In the genomic region with DNA sequence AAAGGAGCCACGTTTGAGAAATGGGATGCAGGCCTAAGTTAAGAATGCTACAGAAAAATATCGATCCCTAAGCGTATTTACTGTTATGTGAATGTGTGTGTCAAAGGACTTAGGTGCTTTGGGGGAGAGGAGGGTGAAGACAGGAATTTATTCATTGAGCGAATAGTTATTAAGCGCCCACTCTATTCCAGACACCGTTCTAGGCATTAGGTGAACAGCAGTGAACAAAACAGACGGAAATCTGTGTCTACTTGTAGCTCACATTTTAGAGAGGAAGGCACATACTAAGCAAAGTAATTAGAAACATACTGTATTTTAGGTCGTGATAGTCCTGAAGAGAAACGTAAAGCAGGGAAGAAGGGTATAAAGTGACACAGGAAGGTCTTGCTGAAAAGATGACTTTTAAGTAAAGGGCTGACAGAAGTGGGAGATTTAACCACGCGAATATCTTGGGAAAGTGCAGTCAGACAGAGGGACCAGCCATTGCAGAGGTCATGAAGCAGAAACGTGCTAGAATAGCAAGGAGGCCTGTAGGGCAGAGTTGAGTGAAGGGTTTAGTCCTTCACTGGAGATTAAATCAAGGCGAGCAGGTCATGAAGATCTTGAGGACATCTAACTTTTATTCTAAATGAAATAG, we compare ENCODE assay signal across 9 cellular contexts. TPM values are rescaled to one million over a fixed set of nuclear protein-coding genes. Genes with fewer than 3 reads are reported as not detected.
DNase-seq lines count a peak whose midpoint lies in the region; ATAC-seq, FAIRE-seq and TF ChIP-seq lines count a peak whose summit lies in the region.
"Had no signal": no experiment of that assay in that cellular context is flagged by ENCODE, and none has a peak within 500 bp of the region (broad histone marks: within the 10 kb centered on the region; RNA-seq: fewer than 3 reads in every experiment).

No MANE protein-coding gene starts in this region.

- H3K4me3 ChIP-seq in BE2C (ENCODE audit: low read depth, low read length) (peak overlapping the region; percentile 94), iPS-18c (ENCODE audit: insufficient read depth, low read depth, low read length) (peak overlapping the region; percentile 89), upper lobe of left lung (peak overlapping the region; percentile 62 to 78 (median 69))

- H3K18ac ChIP-seq in H9 (ENCODE audit: insufficient read length, low read depth, low read length): peak overlapping the region; percentile 61

- no peak overlapping the region for H2BK120ac ChIP-seq in H9 (ENCODE audit: low read depth, low read length, poor library complexity, severe bottlenecking)

- no peak overlapping the region for H4K91ac ChIP-seq in H9 (ENCODE audit: insufficient read length, low read depth, low read length)

- H3K27me3 Mint-ChIP-seq in H9 (ENCODE audit: low read depth): no peaks in the 10 kb centered on the region

- no peak overlapping the region for H4K5ac ChIP-seq in H9 (ENCODE audit: insufficient read length, low read depth, low read length)

- H2BK5ac ChIP-seq in H9 (ENCODE audit: insufficient read length, low read length): no peak overlapping the region

- no peaks in the 10 kb centered on the region for H4K20me1 ChIP-seq in H9 (ENCODE audit: control insufficient read depth, insufficient read depth, insufficient read length)

- no peak for DNase-seq in BE2C
- no peak for DNase-seq in H9
- DNase-seq in SK-N-DZ (ENCODE audit: low spot score): peak; percentile 3
- DNase-seq in upper lobe of left lung: no peak
- no peak for DNase-seq in LoVo (ENCODE audit: low spot score)
- no peak for DNase-seq in HuH-7 (ENCODE audit: low spot score)
- DNase-seq in H54 (ENCODE audit: insufficient read length, low spot score): no peak

- no peak overlapping the region for H2AK5ac ChIP-seq in H9 (ENCODE audit: insufficient read length, low read length)

- peak overlapping the region; percentile 98 for H3K9ac ChIP-seq in H9 (ENCODE audit: extremely low read depth, insufficient read length, low read length)

- no peak overlapping the region for H3T11ph ChIP-seq in H9 (ENCODE audit: low read length)

- no peak overlapping the region for H3K27ac Mint-ChIP-seq in H9

- H3K23ac ChIP-seq in H9 (ENCODE audit: insufficient read length, low read depth, low read length): no peak overlapping the region

- H2BK20ac ChIP-seq in H9 (ENCODE audit: low read depth, low read length, poor library complexity, severe bottlenecking): no peak overlapping the region

- peaks cover 17 to 19% (median 17%) of the 10 kb centered on the region in 3 experiments; a peak in 6 of 7 replicates for H3K36me3 Mint-ChIP-seq in H9 (ENCODE audit: insufficient read depth in 1 of 3, low read depth in 3 of 3)

- H3K27me3 ChIP-seq in BE2C (no peaks in the 10 kb centered on the region), H9 (ENCODE audit: insufficient read depth, low read length) (no peaks in the 10 kb centered on the region), upper lobe of left lung (no peaks in the 10 kb centered on the region)

- TF ChIP-seq EP300 in upper lobe of left lung (IDR thresholded peaks at IDR 0.05): no peak

- no peaks in the 10 kb centered on the region for H3K4me1 ChIP-seq in BE2C
- H3K4me1 ChIP-seq in H9 (ENCODE audit: insufficient read depth, low read length): no peaks in the 10 kb centered on the region
- H3K4me1 ChIP-seq in upper lobe of left lung: peaks cover 22 to 35% (median 25%) of the 10 kb centered on the region in 4 donors

- no peak overlapping the region for H2BK15ac ChIP-seq in H9 (ENCODE audit: low read depth, low read length)

- TF ChIP-seq CTCF in BE2C (IDR thresholded peaks at IDR 0.05; ENCODE audit: low read depth, low read length) (no peak), H9 (conservative IDR thresholded peaks at IDR 0.05) (no peak), upper lobe of left lung (IDR thresholded peaks at IDR 0.05) (no peak)

- H3K79me2 ChIP-seq in H9 (ENCODE audit: insufficient read depth, low read length): peaks cover 13% of the 10 kb centered on the region; the same call in 1 of the 2 replicates

- H3K4me1 Mint-ChIP-seq in H9: peaks cover 5 to 11% of the 10 kb centered on the region in 2 experiments

- no peak overlapping the region for H2BK12ac ChIP-seq in H9 (ENCODE audit: insufficient read length, low read depth, low read length)

- TF ChIP-seq POLR2A in upper lobe of left lung (IDR thresholded peaks at IDR 0.05) (no peak), H54 (IDR thresholded peaks at IDR 0.05; ENCODE audit: low read depth, low read length) (no peak)

- peaks cover 3% of the 10 kb centered on the region for H3K79me1 ChIP-seq in H9 (ENCODE audit: insufficient read depth, low read depth, low read length, poor library complexity, severe bottlenecking)

- no peaks in the 10 kb centered on the region for H3K36me3 ChIP-seq in BE2C
- H3K36me3 ChIP-seq in upper lobe of left lung: peaks cover 0 to 12% (median 5%) of the 10 kb centered on the region in 4 donors

- peaks cover 5% of the 10 kb centered on the region for H3K23me2 ChIP-seq in H9 (ENCODE audit: insufficient read length, low read depth, low read length, poor library complexity, severe bottlenecking)

- H3K4me3 Mint-ChIP-seq in H9: no peak overlapping the region

- H3K9me3 Mint-ChIP-seq in H9: peaks cover 13 to 14% of the 10 kb centered on the region in 2 experiments

- no peak for FAIRE-seq in H54 (lab: Jason Lieb, UNC)

- H2AFZ ChIP-seq in H9 (ENCODE audit: low read length): peak overlapping the region; percentile 92

- ATAC-seq in upper lobe of left lung (ENCODE audit: low FRiP score in 2 of 2): no peak

- H3K14ac ChIP-seq in H9 (ENCODE audit: insufficient read depth, low read length): peak overlapping the region; percentile 62; the same call in 1 of the 2 replicates

- WGBS in H9 (ENCODE audit: extremely low coverage, insufficient read length, low lambda C conversion rate): no CpG with 5 or more reads among the region's 13 CpGs
- 4% methylated on average over 13 of the region's 13 CpGs for WGBS in upper lobe of left lung, 2 donors

- H3K9me3 ChIP-seq in BE2C (no peaks in the 10 kb centered on the region), H9 (ENCODE audit: control insufficient read depth, low read depth, low read length) (no peaks in the 10 kb centered on the region), iPS-18c (ENCODE audit: control insufficient read depth, insufficient read depth, low read length) (peaks cover 3% of the 10 kb centered on the region), upper lobe of left lung (no peaks in the 10 kb centered on the region)

- H3K56ac ChIP-seq in H9 (ENCODE audit: insufficient read length, low read depth, low read length): peak overlapping the region; percentile 5

- H3K4ac ChIP-seq in H9 (ENCODE audit: low read depth, low read length): no peak overlapping the region

- H3K27ac ChIP-seq in H9 (ENCODE audit: insufficient read length, low read depth, low read length) (peak overlapping the region; percentile 63), upper lobe of left lung (peak overlapping the region; percentile 91 to 98 (median 96))

- peak overlapping the region; percentile 52 for H4K8ac ChIP-seq in H9 (replicated peaks; ENCODE audit: insufficient read length, low read depth, low read length)

- H3K4me2 ChIP-seq in H9 (ENCODE audit: insufficient read depth, insufficient read length, low read length): peak overlapping the region; percentile 93

RNA-seq across cellular contexts. Expression of gene AIMP1, which starts 0.5 kb away (rescaled TPM):
- polyA plus RNA-seq in BE2C (2012; ENCODE audit: insufficient read depth, insufficient read length, low read depth): 48.0 TPM
- total RNA-seq in H9 (2021) (36.8 and 37.1 TPM in 2 replicates), upper lobe of left lung (10 to 100 TPM in 5 of 6 donors, 1 to 10 TPM in 1; 9.4 to 38.5 (median 28.4) TPM)
- polyA plus RNA-seq in SK-N-DZ (2014; cell fraction: cytosol; rRNA removed): 36.0 and 37.7 TPM in 2 replicates
- 16.1 and 22.2 TPM in 2 replicates for polyA plus RNA-seq in SK-N-DZ (2014; cell fraction: nucleus; rRNA removed)

RNA-seq across cellular contexts. Expression of gene TBCK, which starts 0.9 kb away (rescaled TPM):
- polyA plus RNA-seq in BE2C (2012; ENCODE audit: insufficient read depth, insufficient read length, low read depth): 7.8 TPM
- total RNA-seq in H9 (2021) (22.1 and 23.4 TPM in 2 replicates), upper lobe of left lung (10 to 100 TPM; 24.8 to 54.5 (median 32.3) TPM)
- polyA plus RNA-seq in SK-N-DZ (2014; cell fraction: cytosol; rRNA removed): 13.8 and 17.3 TPM in 2 replicates
- 49.0 and 55.6 TPM in 2 replicates for polyA plus RNA-seq in SK-N-DZ (2014; cell fraction: nucleus; rRNA removed)

RNA-seq across cellular contexts. Expression of gene GIMD1, which starts 51.7 kb away (rescaled TPM):
- polyA plus RNA-seq in BE2C (2012; ENCODE audit: insufficient read depth, insufficient read length, low read depth): not detected
- total RNA-seq in H9 (2021): not detected in 2 replicates
- not detected in 2 replicates for polyA plus RNA-seq in SK-N-DZ (2014; cell fraction: cytosol; rRNA removed)
- not detected in 2 replicates for polyA plus RNA-seq in SK-N-DZ (2014; cell fraction: nucleus; rRNA removed)
- total RNA-seq in upper lobe of left lung: not detected
- total RNA-seq: glomerular endothelial cell had no signal
